Comparison of ENCODE assay signal across 22 cellular contexts in genomic region chr2:74384051-74384450, GRCh38. TPM values are rescaled to one million over a fixed set of nuclear protein-coding genes. Genes with fewer than 3 reads are reported as not detected.
DNase-seq lines count a peak whose midpoint lies in the region; ATAC-seq and TF ChIP-seq lines count a peak whose summit lies in the region.
"Had no signal": no experiment of that assay in that cellular context is flagged by ENCODE, and none has a peak within 500 bp of the region (broad histone marks: within the 10 kb centered on the region; RNA-seq: fewer than 3 reads in every experiment).

No MANE protein-coding gene starts in this region.

- peaks cover 29% of the 10 kb centered on the region for H3K4me1 Mint-ChIP-seq in HFFc6 (ENCODE audit: low read depth)
- H3K4me1 Mint-ChIP-seq in natural killer cell treated with Interleukin-12 subunit alpha and Interleukin-12 subunit beta and Interleukin-15 and Interleukin-18, amount 100 ng/mL, for 72 hours (ENCODE audit: low read depth in 2 of 2): peaks cover 20 to 23% of the 10 kb centered on the region in 2 donors

- no peaks in the 10 kb centered on the region for H3K27me3 ChIP-seq in osteoblast (ENCODE audit: insufficient read depth, low read length)
- H3K27me3 ChIP-seq: heart right ventricle, pancreas, thyroid gland had no signal

- peak overlapping the region; percentile 34 for H3K4me3 Mint-ChIP-seq in HFFc6
- no peak overlapping the region for H3K4me3 Mint-ChIP-seq in natural killer cell treated with Interleukin-12 subunit alpha and Interleukin-12 subunit beta and Interleukin-15 and Interleukin-18, amount 100 ng/mL, for 72 hours
- H3K4me3 Mint-ChIP-seq: naive B cell, T-helper 17 cell had no signal

- no peak overlapping the region for H3K4me3 ChIP-seq in osteoblast (ENCODE audit: insufficient read depth, low read length)
- H3K4me3 ChIP-seq: heart right ventricle, pancreas, thyroid gland had no signal

- ATAC-seq in GM21515 (IDR thresholded peaks at IDR 0.05; ENCODE audit: unreplicated experiment) (no peak), HG03460 (IDR thresholded peaks at IDR 0.05; ENCODE audit: unreplicated experiment) (no peak)
- no peak for ATAC-seq in natural killer cell treated with Interleukin-12 subunit alpha and Interleukin-12 subunit beta and Interleukin-15 and Interleukin-18, amount 100 ng/mL, for 72 hours
- ATAC-seq: HCT116, T-helper 17 cell had no signal

- H3K9me3 Mint-ChIP-seq in HFFc6: no peaks in the 10 kb centered on the region
- H3K9me3 Mint-ChIP-seq in natural killer cell treated with Interleukin-12 subunit alpha and Interleukin-12 subunit beta and Interleukin-15 and Interleukin-18, amount 100 ng/mL, for 72 hours: no peaks in the 10 kb centered on the region
- H3K9me3 Mint-ChIP-seq: naive B cell had no signal

- H3K79me2 ChIP-seq in osteoblast (ENCODE audit: insufficient read depth, low read length): peaks cover 85% of the 10 kb centered on the region

- peak overlapping the region; percentile 32 for H3K4me2 ChIP-seq in osteoblast (ENCODE audit: insufficient read depth, low read length)

- peak overlapping the region; percentile 58 for H3K27ac ChIP-seq in osteoblast (ENCODE audit: low read depth, low read length)
- H3K27ac ChIP-seq: thyroid gland had no signal

- H3K4me1 ChIP-seq in osteoblast (ENCODE audit: insufficient read depth, low read length): peaks cover 45% of the 10 kb centered on the region

- peaks cover 2% of the 10 kb centered on the region; the same call in 1 of the 2 replicates for H3K27me3 Mint-ChIP-seq in HFFc6 (ENCODE audit: insufficient read depth)
- H3K27me3 Mint-ChIP-seq in natural killer cell treated with Interleukin-12 subunit alpha and Interleukin-12 subunit beta and Interleukin-15 and Interleukin-18, amount 100 ng/mL, for 72 hours: no peaks in the 10 kb centered on the region
- H3K27me3 Mint-ChIP-seq: naive B cell, T-helper 17 cell had no signal

- H3K27ac Mint-ChIP-seq in HFFc6: no peak overlapping the region
- no peak overlapping the region for H3K27ac Mint-ChIP-seq in natural killer cell treated with Interleukin-12 subunit alpha and Interleukin-12 subunit beta and Interleukin-15 and Interleukin-18, amount 100 ng/mL, for 72 hours
- H3K27ac Mint-ChIP-seq: T-helper 17 cell had no signal

- no peak overlapping the region for H2AFZ ChIP-seq in osteoblast (ENCODE audit: low read length)

- peaks cover 25% of the 10 kb centered on the region for H4K20me1 ChIP-seq in osteoblast (ENCODE audit: insufficient read depth, low read length)

- no peaks in the 10 kb centered on the region for H3K36me3 ChIP-seq in osteoblast (ENCODE audit: insufficient read depth, low read length)
- H3K36me3 ChIP-seq: pancreas, thyroid gland had no signal

- DNase-seq in AG08396 (ENCODE audit: low spot score): peak; percentile 39
- peak; percentile 31 for DNase-seq in HFFc6
- DNase-seq in fibroblast of peridontal ligament (ENCODE audit: extremely low read depth): peak; percentile 31
- DNase-seq in osteoblast (ENCODE audit: insufficient read length, low spot score, missing footprints): peak; percentile 74
- DNase-seq in natural killer cell treated with Interleukin-12 subunit alpha and Interleukin-12 subunit beta and Interleukin-15 and Interleukin-18, amount 100 ng/mL, for 72 hours (ENCODE audit: low spot score): no peak
- DNase-seq in DMS 273 treated with DMSO at 0.1 percent for 48 hours (lab: John Stamatoyannopoulos, UW): no peak
- DNase-seq: activated CD4-positive, alpha-beta T cell treated with anti-CD3 and anti-CD28 coated beads, Interleukin-2, amount 50 U/mL, for 1 hour; activated CD8-positive, alpha-beta memory T cell treated with anti-CD3 and anti-CD28 coated beads, Interleukin-2, amount 50 U/mL, for 4 hours; activated gamma-delta T cell; AML-193; DMS79 treated with DMSO at 0.1 percent for 48 hours; effector CD8-positive, alpha-beta T cell; heart right ventricle; naive B cell; NCI-H1105; right cardiac atrium; T-helper 17 cell; thyroid gland had no signal

- TF ChIP-seq CTCF in HFFc6 (IDR thresholded peaks at IDR 0.05): no peak
- no peak for TF ChIP-seq CTCF in osteoblast (IDR thresholded peaks at IDR 0.05; ENCODE audit: extremely low read depth, low read depth, low read length)

- 0 out of 2 replicates have a peak, but pooled peaks cover 7% of the 10 kb centered on the region for H3K36me3 Mint-ChIP-seq in HFFc6 (ENCODE audit: low read depth)
- H3K36me3 Mint-ChIP-seq in natural killer cell treated with Interleukin-12 subunit alpha and Interleukin-12 subunit beta and Interleukin-15 and Interleukin-18, amount 100 ng/mL, for 72 hours: no peaks in the 10 kb centered on the region
- H3K36me3 Mint-ChIP-seq: naive B cell had no signal

- H3K9me3 ChIP-seq in osteoblast (ENCODE audit: low read depth, low read length): no peaks in the 10 kb centered on the region
- H3K9me3 ChIP-seq: heart right ventricle, pancreas, thyroid gland had no signal

RNA-seq across cellular contexts. Expression of gene DCTN1, which starts 3.9 kb away (rescaled TPM):
- total RNA-seq in HFFc6 (2021; fragmentation: NEBNext Ultra II Directional; extraction: Animal tissue kit (Norgen Biotek cat#: 25700)): 100 to 1,000 TPM; 222 to 286 (median 236) TPM
- total RNA-seq in osteoblast: 135 and 177 TPM in 2 replicates
- total RNA-seq in natural killer cell treated with Interleukin-12 subunit alpha and Interleukin-12 subunit beta and Interleukin-15 and Interleukin-18, amount 100 ng/mL, for 72 hours: 100 to 1,000 TPM in 1 of 2 donors, 10 to 100 TPM in 1; 97.8 to 106 TPM

RNA-seq across cellular contexts. Expression of gene C2orf81, which starts 37.4 kb away (rescaled TPM):
- total RNA-seq in HFFc6 (2021; fragmentation: NEBNext Ultra II Directional; extraction: Animal tissue kit (Norgen Biotek cat#: 25700)): 1 to 10 TPM in 5 of 6 experiments, under 1 TPM in 1; 0.53 to 2.3 (median 1.4) TPM
- total RNA-seq in osteoblast: 0.72 and 1.5 TPM in 2 replicates
- 1 to 10 TPM; 1.7 to 2.2 TPM for total RNA-seq in natural killer cell treated with Interleukin-12 subunit alpha and Interleukin-12 subunit beta and Interleukin-15 and Interleukin-18, amount 100 ng/mL, for 72 hours

RNA-seq across cellular contexts. Expression of gene WDR54, which starts 37.5 kb away (rescaled TPM):
- total RNA-seq in HFFc6 (2021; fragmentation: NEBNext Ultra II Directional; extraction: Animal tissue kit (Norgen Biotek cat#: 25700)): 10 to 100 TPM; 30.7 to 37.7 (median 33.4) TPM
- 21.2 and 23.9 TPM in 2 replicates for total RNA-seq in osteoblast
- 10 to 100 TPM; 41.8 to 44.9 TPM for total RNA-seq in natural killer cell treated with Interleukin-12 subunit alpha and Interleukin-12 subunit beta and Interleukin-15 and Interleukin-18, amount 100 ng/mL, for 72 hours

RNA-seq across cellular contexts. Expression of gene SLC4A5, which starts 40.8 kb away (rescaled TPM):
- under 1 TPM in 3 of 6 experiments, not detected in 3; 0.19 to 0.40 (median 0.31) TPM for total RNA-seq in HFFc6 (2021; fragmentation: NEBNext Ultra II Directional; extraction: Animal tissue kit (Norgen Biotek cat#: 25700))
- total RNA-seq in osteoblast: 0.36 and 2.7 TPM in 2 replicates
- 1 to 10 TPM; 1.2 to 3.2 TPM for total RNA-seq in natural killer cell treated with Interleukin-12 subunit alpha and Interleukin-12 subunit beta and Interleukin-15 and Interleukin-18, amount 100 ng/mL, for 72 hours

RNA-seq across cellular contexts. Expression of gene RTKN, which starts 57.7 kb away (rescaled TPM):
- 10 to 100 TPM; 12.7 to 14.8 (median 13.6) TPM for total RNA-seq in HFFc6 (2021; fragmentation: NEBNext Ultra II Directional; extraction: Animal tissue kit (Norgen Biotek cat#: 25700))
- 14.1 and 16.2 TPM in 2 replicates for total RNA-seq in osteoblast
- total RNA-seq in natural killer cell treated with Interleukin-12 subunit alpha and Interleukin-12 subunit beta and Interleukin-15 and Interleukin-18, amount 100 ng/mL, for 72 hours: 10 to 100 TPM in 1 of 2 donors, 1 to 10 TPM in 1; 4.6 to 11.6 TPM

Comparison
In these comparisons a context has a peak if more than half of its experiments do, and no peak if none do; other contexts are left out.
1. DNase-seq: peak in AG08396 (single experiment), HFFc6 (single experiment), fibroblast of peridontal ligament (single experiment) and osteoblast (single experiment); none in natural killer cell treated with Interleukin-12 subunit alpha and Interleukin-12 subunit beta and Interleukin-15 and Interleukin-18, amount 100 ng/mL, for 72 hours (single experiment) and DMS 273 treated with DMSO at 0.1 percent for 48 hours (single experiment).